Comparison of ENCODE assay signal across 19 cellular contexts in the genomic region with DNA sequence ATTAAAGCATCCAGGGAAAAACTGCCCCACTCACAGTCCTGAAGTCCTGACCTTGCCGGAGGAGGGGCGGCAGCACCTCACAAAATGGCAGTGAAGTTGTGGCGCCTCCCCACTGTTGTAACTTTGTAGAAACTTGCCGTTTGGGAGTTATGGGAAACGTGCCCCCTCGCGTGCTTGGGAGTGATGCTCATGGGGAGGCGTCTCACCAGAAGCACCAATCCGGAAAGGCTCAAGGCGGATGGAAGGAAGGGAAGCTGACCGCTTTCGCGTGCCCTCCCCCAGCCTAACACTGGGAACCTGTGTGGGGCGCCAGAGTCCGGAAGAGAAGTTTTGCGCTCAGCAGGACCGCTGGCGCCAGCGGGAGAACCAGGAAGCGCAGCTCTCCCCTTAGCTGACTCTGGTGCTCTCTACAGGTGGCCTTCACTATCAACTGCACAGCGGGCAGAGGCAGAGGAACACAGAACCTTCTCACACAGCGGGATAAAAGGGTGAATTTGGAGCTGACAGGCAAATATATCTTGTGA. TPM values are rescaled to one million over a fixed set of nuclear protein-coding genes. Genes with fewer than 3 reads are reported as not detected.
"Had no signal": no experiment of that assay in that cellular context is flagged by ENCODE, and none has a peak within 500 bp of the region (broad histone marks: within the 10 kb centered on the region; RNA-seq: fewer than 3 reads in every experiment).

A gene with protein sequence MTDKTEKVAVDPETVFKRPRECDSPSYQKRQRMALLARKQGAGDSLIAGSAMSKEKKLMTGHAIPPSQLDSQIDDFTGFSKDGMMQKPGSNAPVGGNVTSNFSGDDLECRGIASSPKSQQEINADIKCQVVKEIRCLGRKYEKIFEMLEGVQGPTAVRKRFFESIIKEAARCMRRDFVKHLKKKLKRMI (minus strand): TSS at position 151 of the 524 bp plus-strand sequence. CDS start 8,100 bp downstream, outside the sequence.
A gene with protein sequence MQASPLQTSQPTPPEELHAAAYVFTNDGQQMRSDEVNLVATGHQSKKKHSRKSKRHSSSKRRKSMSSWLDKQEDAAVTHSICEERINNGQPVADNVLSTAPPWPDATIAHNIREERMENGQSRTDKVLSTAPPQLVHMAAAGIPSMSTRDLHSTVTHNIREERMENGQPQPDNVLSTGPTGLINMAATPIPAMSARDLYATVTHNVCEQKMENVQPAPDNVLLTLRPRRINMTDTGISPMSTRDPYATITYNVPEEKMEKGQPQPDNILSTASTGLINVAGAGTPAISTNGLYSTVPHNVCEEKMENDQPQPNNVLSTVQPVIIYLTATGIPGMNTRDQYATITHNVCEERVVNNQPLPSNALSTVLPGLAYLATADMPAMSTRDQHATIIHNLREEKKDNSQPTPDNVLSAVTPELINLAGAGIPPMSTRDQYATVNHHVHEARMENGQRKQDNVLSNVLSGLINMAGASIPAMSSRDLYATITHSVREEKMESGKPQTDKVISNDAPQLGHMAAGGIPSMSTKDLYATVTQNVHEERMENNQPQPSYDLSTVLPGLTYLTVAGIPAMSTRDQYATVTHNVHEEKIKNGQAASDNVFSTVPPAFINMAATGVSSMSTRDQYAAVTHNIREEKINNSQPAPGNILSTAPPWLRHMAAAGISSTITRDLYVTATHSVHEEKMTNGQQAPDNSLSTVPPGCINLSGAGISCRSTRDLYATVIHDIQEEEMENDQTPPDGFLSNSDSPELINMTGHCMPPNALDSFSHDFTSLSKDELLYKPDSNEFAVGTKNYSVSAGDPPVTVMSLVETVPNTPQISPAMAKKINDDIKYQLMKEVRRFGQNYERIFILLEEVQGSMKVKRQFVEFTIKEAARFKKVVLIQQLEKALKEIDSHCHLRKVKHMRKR (plus strand): TSS at position 423 of the 524 bp plus-strand sequence. CDS start 2,527 bp downstream, outside the sequence.

- H3K4me3 ChIP-seq: cardiac muscle cell, esophagus muscularis mucosa, hepatocyte, tibial artery, vagina had no signal

- H3K9me3 Mint-ChIP-seq: activated CD8-positive, alpha-beta T cell treated with anti-CD3 and anti-CD28 coated beads for 36 hours; activated naive CD4-positive, alpha-beta T cell treated with anti-CD3 and anti-CD28 coated beads, Interleukin-2, amount 50 U/mL, for 72 hours; naive thymus-derived CD8-positive, alpha-beta T cell; stimulated activated memory B cell treated with anti-CD40 and anti-IgM and Interleukin-4, amounts not matched to agents 10 μg/mL and 1 μg/mL and 100 μg/mL, for 72 hours had no signal

- H3K27ac Mint-ChIP-seq: activated CD8-positive, alpha-beta T cell treated with anti-CD3 and anti-CD28 coated beads for 36 hours; activated naive CD4-positive, alpha-beta T cell treated with anti-CD3 and anti-CD28 coated beads, Interleukin-2, amount 50 U/mL, for 72 hours; stimulated activated memory B cell treated with anti-CD40 and anti-IgM and Interleukin-4, amounts not matched to agents 10 μg/mL and 1 μg/mL and 100 μg/mL, for 72 hours had no signal

- H3K27ac ChIP-seq: cardiac muscle cell, esophagus muscularis mucosa, hepatocyte, neutrophil, tibial artery, vagina, WERI-Rb-1 had no signal

- H3K4me1 ChIP-seq: esophagus muscularis mucosa, tibial artery, vagina had no signal

- H3K4me1 Mint-ChIP-seq: naive thymus-derived CD8-positive, alpha-beta T cell; stimulated activated memory B cell treated with anti-CD40 and anti-IgM and Interleukin-4, amounts not matched to agents 10 μg/mL and 1 μg/mL and 100 μg/mL, for 72 hours had no signal

- H3K27me3 Mint-ChIP-seq: activated CD8-positive, alpha-beta T cell treated with anti-CD3 and anti-CD28 coated beads for 36 hours; stimulated activated memory B cell treated with anti-CD40 and anti-IgM and Interleukin-4, amounts not matched to agents 10 μg/mL and 1 μg/mL and 100 μg/mL, for 72 hours had no signal

- H3K36me3 ChIP-seq: cardiac muscle cell, esophagus muscularis mucosa, neutrophil, tibial artery, vagina, WERI-Rb-1 had no signal

- H3K27me3 ChIP-seq: cardiac muscle cell, esophagus muscularis mucosa, hepatocyte, neutrophil, tibial artery, vagina had no signal

- H3K36me3 Mint-ChIP-seq: activated naive CD4-positive, alpha-beta T cell treated with anti-CD3 and anti-CD28 coated beads, Interleukin-2, amount 50 U/mL, for 72 hours; naive thymus-derived CD8-positive, alpha-beta T cell; stimulated activated memory B cell treated with anti-CD40 and anti-IgM and Interleukin-4, amounts not matched to agents 10 μg/mL and 1 μg/mL and 100 μg/mL, for 72 hours had no signal

- H3K9me3 ChIP-seq: neutrophil, vagina had no signal

- ATAC-seq: activated CD8-positive, alpha-beta T cell treated with anti-CD3 and anti-CD28 coated beads for 36 hours; activated naive CD4-positive, alpha-beta T cell treated with anti-CD3 and anti-CD28 coated beads, Interleukin-2, amount 50 U/mL, for 72 hours; naive thymus-derived CD8-positive, alpha-beta T cell; stimulated activated memory B cell treated with anti-CD40 and anti-IgM and Interleukin-4, amounts not matched to agents 10 μg/mL and 1 μg/mL and 100 μg/mL, for 72 hours had no signal

- H3K4me3 Mint-ChIP-seq: activated CD8-positive, alpha-beta T cell treated with anti-CD3 and anti-CD28 coated beads for 36 hours; naive thymus-derived CD8-positive, alpha-beta T cell; stimulated activated memory B cell treated with anti-CD40 and anti-IgM and Interleukin-4, amounts not matched to agents 10 μg/mL and 1 μg/mL and 100 μg/mL, for 72 hours had no signal

- DNase-seq: activated CD8-positive, alpha-beta T cell treated with anti-CD3 and anti-CD28 coated beads for 36 hours; activated gamma-delta T cell; activated T-cell treated with anti-CD3 and anti-CD28 coated beads, Interleukin-2, amount 50 U/mL, for 48 hours; kidney glomerular epithelial cell; mesenchymal stem cell; naive thymus-derived CD8-positive, alpha-beta T cell; stimulated activated CD4-positive, alpha-beta T cell treated with anti-CD3 and anti-CD28 coated beads, Interleukin-2, amount 100 ng/mL, for 48 hours; T1000; tibial artery; WERI-Rb-1 had no signal

RNA-seq across cellular contexts. Expression of the first gene that starts in this region (rescaled TPM):
- total RNA-seq: activated CD8-positive, alpha-beta T cell treated with anti-CD3 and anti-CD28 coated beads for 36 hours; activated naive CD4-positive, alpha-beta T cell treated with anti-CD3 and anti-CD28 coated beads, Interleukin-2, amount 50 U/mL, for 72 hours; cardiac muscle cell; esophagus muscularis mucosa; hepatocyte; liver; mucosa of gallbladder; naive thymus-derived CD8-positive, alpha-beta T cell; vagina had no signal

RNA-seq across cellular contexts. Expression of the second gene that starts in this region (rescaled TPM):
- total RNA-seq: activated CD8-positive, alpha-beta T cell treated with anti-CD3 and anti-CD28 coated beads for 36 hours; activated naive CD4-positive, alpha-beta T cell treated with anti-CD3 and anti-CD28 coated beads, Interleukin-2, amount 50 U/mL, for 72 hours; cardiac muscle cell; esophagus muscularis mucosa; hepatocyte; mucosa of gallbladder; naive thymus-derived CD8-positive, alpha-beta T cell; vagina had no signal
